Comparison of ENCODE assay signal across 8 cellular contexts in the genomic region with DNA sequence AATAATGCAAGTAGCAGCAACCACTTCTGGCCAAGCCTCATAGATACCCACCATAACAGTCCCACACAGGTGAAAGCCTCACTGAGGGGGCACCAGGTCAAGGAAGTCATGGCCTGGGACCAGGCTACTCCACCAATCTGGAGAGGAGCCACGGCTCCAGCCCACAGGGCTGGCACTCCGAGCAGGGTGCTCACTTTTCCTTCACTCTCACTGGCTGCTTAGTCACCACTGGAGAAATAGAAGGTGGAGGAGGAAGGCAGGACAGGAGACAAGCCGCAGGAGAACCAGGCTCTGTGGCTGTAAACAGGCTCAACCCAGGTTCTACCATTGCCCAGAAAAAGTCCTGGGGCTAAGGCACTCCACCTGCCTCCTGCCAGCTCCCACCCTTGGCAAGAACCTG. TPM values are rescaled to one million over a fixed set of nuclear protein-coding genes. Genes with fewer than 3 reads are reported as not detected.
DNase-seq lines count a peak whose midpoint lies in the region; ATAC-seq and TF ChIP-seq lines count a peak whose summit lies in the region.

No MANE protein-coding gene starts in this region.

- H3K9me3 Mint-ChIP-seq in activated T-cell treated with anti-CD3 and anti-CD28 coated beads, Interleukin-2, amount 50 U/mL, for 72 hours = no peaks in the 10 kb centered on the region
- no peaks in the 10 kb centered on the region for H3K9me3 Mint-ChIP-seq in activated naive CD8-positive, alpha-beta T cell treated with anti-CD3 and anti-CD28 coated beads for 36 hours

- peaks cover 4 to 11% of the 10 kb centered on the region in 2 donors for H3K36me3 Mint-ChIP-seq in activated T-cell treated with anti-CD3 and anti-CD28 coated beads, Interleukin-2, amount 50 U/mL, for 72 hours (ENCODE audit: insufficient read depth in 2 of 2)
- peaks cover 15% of the 10 kb centered on the region for H3K36me3 Mint-ChIP-seq in activated naive CD8-positive, alpha-beta T cell treated with anti-CD3 and anti-CD28 coated beads for 36 hours

- H3K27me3 ChIP-seq in tibial nerve = no peaks in the 10 kb centered on the region

- no peak for TF ChIP-seq CTCF in tibial nerve (IDR thresholded peaks at IDR 0.05)

- peaks cover 2 to 24% (median 14%) of the 10 kb centered on the region in 4 donors for H3K4me1 ChIP-seq in tibial nerve

- no peak for DNase-seq in activated T-cell treated with anti-CD3 and anti-CD28 coated beads, Interleukin-2, amount 50 U/mL, for 72 hours
- DNase-seq in activated T-cell treated with anti-CD3 and anti-CD28 coated beads for 4 hours = no peak
- DNase-seq in activated naive CD8-positive, alpha-beta T cell treated with anti-CD3 and anti-CD28 coated beads for 36 hours = no peak
- DNase-seq in iris pigment epithelial cell (ENCODE audit: low read depth) = peak; percentile 27
- DNase-seq in tibial nerve (ENCODE audit: low spot score in 2 of 2) = no peak
- no peak for DNase-seq in NCI-H2029 treated with DMSO at 0.1 percent for 48 hours (lab: John Stamatoyannopoulos, UW)

- 41 to 70% methylated on average over 3 of the region's 3 CpGs for WGBS in tibial nerve, 2 donors

- H3K4me1 Mint-ChIP-seq in activated T-cell treated with anti-CD3 and anti-CD28 coated beads, Interleukin-2, amount 50 U/mL, for 72 hours (ENCODE audit: low read depth) = peaks cover 18% of the 10 kb centered on the region
- peaks cover 18% of the 10 kb centered on the region for H3K4me1 Mint-ChIP-seq in activated naive CD8-positive, alpha-beta T cell treated with anti-CD3 and anti-CD28 coated beads for 36 hours

- no peak for ATAC-seq in activated T-cell treated with anti-CD3 and anti-CD28 coated beads, Interleukin-2, amount 50 U/mL, for 72 hours (replicated peaks in 1 of 2)
- ATAC-seq in HG03139 (IDR thresholded peaks at IDR 0.05; ENCODE audit: unreplicated experiment) (no peak), GM21737 (IDR thresholded peaks at IDR 0.05; ENCODE audit: unreplicated experiment) (no peak)

- H3K27ac Mint-ChIP-seq in activated T-cell treated with anti-CD3 and anti-CD28 coated beads, Interleukin-2, amount 50 U/mL, for 72 hours = peak overlapping the region; percentile 50
- H3K27ac Mint-ChIP-seq in activated naive CD8-positive, alpha-beta T cell treated with anti-CD3 and anti-CD28 coated beads for 36 hours = peak overlapping the region; percentile 74

- no peak for TF ChIP-seq EP300 in tibial nerve (IDR thresholded peaks at IDR 0.05)

- H3K27me3 Mint-ChIP-seq in activated T-cell treated with anti-CD3 and anti-CD28 coated beads, Interleukin-2, amount 50 U/mL, for 72 hours (ENCODE audit: low read depth) = no peaks in the 10 kb centered on the region
- no peaks in the 10 kb centered on the region for H3K27me3 Mint-ChIP-seq in activated naive CD8-positive, alpha-beta T cell treated with anti-CD3 and anti-CD28 coated beads for 36 hours

- no peak for TF ChIP-seq POLR2A in tibial nerve (IDR thresholded peaks at IDR 0.05)

- peak overlapping the region; percentile 88 to 89 for H3K4me3 Mint-ChIP-seq in activated T-cell treated with anti-CD3 and anti-CD28 coated beads, Interleukin-2, amount 50 U/mL, for 72 hours
- peak overlapping the region; percentile 82 for H3K4me3 Mint-ChIP-seq in activated naive CD8-positive, alpha-beta T cell treated with anti-CD3 and anti-CD28 coated beads for 36 hours

- H3K27ac ChIP-seq in tibial nerve = peak overlapping the region in 2 of 4 donors; percentile 96 to 98

- no peaks in the 10 kb centered on the region for H3K9me3 ChIP-seq in tibial nerve

- H3K36me3 ChIP-seq in tibial nerve = peaks cover 3 to 84% (median 47%) of the 10 kb centered on the region in 3 donors

- peak overlapping the region; percentile 82 to 96 (median 92) for H3K4me3 ChIP-seq in tibial nerve

RNA-seq across cellular contexts. Expression of a gene that starts 1.2 kb away (rescaled TPM):
- 10 to 100 TPM; 65.5 to 92.2 TPM for total RNA-seq in activated T-cell treated with anti-CD3 and anti-CD28 coated beads, Interleukin-2, amount 50 U/mL, for 72 hours
- 10 to 100 TPM; 50.8 to 55.5 TPM for total RNA-seq in activated naive CD8-positive, alpha-beta T cell treated with anti-CD3 and anti-CD28 coated beads for 36 hours
- total RNA-seq in tibial nerve = 100 to 1,000 TPM in 1 of 4 donors, 10 to 100 TPM in 3; 72.3 to 113 (median 83.6) TPM

RNA-seq across cellular contexts. Expression of a gene that starts 13.4 kb away (rescaled TPM):
- total RNA-seq in activated T-cell treated with anti-CD3 and anti-CD28 coated beads, Interleukin-2, amount 50 U/mL, for 72 hours = 1 to 10 TPM in 1 of 2 donors, under 1 TPM in 1; 0.39 to 1.7 TPM
- not detected for total RNA-seq in activated naive CD8-positive, alpha-beta T cell treated with anti-CD3 and anti-CD28 coated beads for 36 hours
- total RNA-seq in tibial nerve = 100 to 1,000 TPM; 589 to 844 (median 649) TPM

RNA-seq across cellular contexts. Expression of a gene that starts 14.9 kb away (rescaled TPM):
- 100 to 1,000 TPM; 340 to 371 TPM for total RNA-seq in activated T-cell treated with anti-CD3 and anti-CD28 coated beads, Interleukin-2, amount 50 U/mL, for 72 hours
- total RNA-seq in activated naive CD8-positive, alpha-beta T cell treated with anti-CD3 and anti-CD28 coated beads for 36 hours = 100 to 1,000 TPM; 252 to 272 TPM
- 100 to 1,000 TPM; 137 to 227 (median 161) TPM for total RNA-seq in tibial nerve

RNA-seq across cellular contexts. Expression of a gene that starts 25.6 kb away (rescaled TPM):
- 100 to 1,000 TPM; 120 to 123 TPM for total RNA-seq in activated T-cell treated with anti-CD3 and anti-CD28 coated beads, Interleukin-2, amount 50 U/mL, for 72 hours
- 100 to 1,000 TPM; 126 to 127 TPM for total RNA-seq in activated naive CD8-positive, alpha-beta T cell treated with anti-CD3 and anti-CD28 coated beads for 36 hours
- 10 to 100 TPM; 66.2 to 93.9 (median 82.6) TPM for total RNA-seq in tibial nerve

RNA-seq across cellular contexts. Expression of a gene that starts 46.7 kb away (rescaled TPM):
- total RNA-seq in activated T-cell treated with anti-CD3 and anti-CD28 coated beads, Interleukin-2, amount 50 U/mL, for 72 hours = 10 to 100 TPM; 15.7 to 16.8 TPM
- total RNA-seq in activated naive CD8-positive, alpha-beta T cell treated with anti-CD3 and anti-CD28 coated beads for 36 hours = 10 to 100 TPM; 30.0 to 30.9 TPM
- 10 to 100 TPM; 30.4 to 38.3 (median 36.3) TPM for total RNA-seq in tibial nerve

Comparison
In these comparisons a context has a peak if more than half of its experiments do, and no peak if none do; other contexts are left out.
1. RNA of a gene that starts 13.4 kb away (total RNA-seq): 589 to 844 TPM in tibial nerve; 0.39 to 1.7 TPM in activated T-cell treated with anti-CD3 and anti-CD28 coated beads, Interleukin-2, amount 50 U/mL, for 72 hours and not detected in activated naive CD8-positive, alpha-beta T cell treated with anti-CD3 and anti-CD28 coated beads for 36 hours; every median in the first group is over 100 times any median in the second.